ENCODE assay signal across 7 cellular contexts in the genomic region with DNA sequence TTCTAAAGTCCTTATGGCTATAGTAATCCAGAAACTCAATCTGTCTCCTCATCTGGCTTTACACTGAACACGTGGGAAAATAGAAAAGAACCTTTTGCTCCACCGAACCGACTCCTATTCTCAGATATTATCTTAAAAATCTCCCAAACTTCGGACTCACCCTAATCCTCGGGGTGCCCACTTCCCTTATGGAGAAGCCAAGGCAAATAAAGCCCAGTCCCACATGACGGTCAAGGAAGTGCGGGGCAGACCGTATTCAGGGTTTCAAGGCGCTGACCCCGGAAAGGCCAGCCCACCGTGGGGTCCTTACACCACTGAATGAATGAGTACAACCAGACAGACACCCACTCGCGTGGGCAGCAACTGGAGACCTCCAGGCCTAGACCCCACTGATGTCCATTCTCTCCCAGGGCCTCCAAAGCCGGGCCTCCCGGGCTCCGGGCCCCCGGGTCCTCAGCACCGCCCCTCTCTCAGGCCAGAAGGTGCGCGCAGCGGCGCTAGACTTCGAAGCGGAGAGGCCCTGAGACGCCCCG. TPM values are rescaled to one million over a fixed set of nuclear protein-coding genes. Genes with fewer than 3 reads are reported as not detected.
A peak's percentile ranks its signal among the peaks of the same experiment; 100 is the strongest.
DNase-seq lines count a peak whose midpoint lies in the region; ATAC-seq, FAIRE-seq and TF ChIP-seq lines count a peak whose summit lies in the region.

No MANE protein-coding gene starts in this region.

- TF ChIP-seq CTCF in bronchial epithelial cell (IDR thresholded peaks at IDR 0.05; ENCODE audit: insufficient read depth, low read length, severe bottlenecking): no peak
- TF ChIP-seq CTCF in lung (IDR thresholded peaks at IDR 0.05; ENCODE audit: control extremely low read depth, extremely low read depth): no peak
- TF ChIP-seq CTCF in uterus (IDR thresholded peaks at IDR 0.05): no peak

- H3K27me3 ChIP-seq in bronchial epithelial cell (ENCODE audit: control insufficient read depth, insufficient read depth, low read length): no peaks in the 10 kb centered on the region
- no peaks in the 10 kb centered on the region for H3K27me3 ChIP-seq in lung (ENCODE audit: control insufficient read depth, insufficient read depth)
- no peaks in the 10 kb centered on the region for H3K27me3 ChIP-seq in uterus

- no peak for FAIRE-seq in bronchial epithelial cell (lab: Jason Lieb, UNC)

- H3K4me1 ChIP-seq in lung (ENCODE audit: control insufficient read depth in 2 of 2, insufficient read depth in 2 of 2, low read length in 2 of 2) (peaks cover 0 to 3% of the 10 kb centered on the region in 2 donors), uterus (no peaks in the 10 kb centered on the region)

- H3K4me3 ChIP-seq in bronchial epithelial cell (ENCODE audit: low read depth, low read length) (peak overlapping the region; percentile 98), lung (peak overlapping the region; percentile 96), uterus (peak overlapping the region; percentile 75 to 100)

- H3K36me3 ChIP-seq in bronchial epithelial cell (ENCODE audit: control insufficient read depth, insufficient read depth, low read length) (peaks cover 9% of the 10 kb centered on the region), lung (ENCODE audit: control insufficient read depth in 2 of 2, insufficient read depth in 2 of 2, low read length in 2 of 2) (peaks cover 7 to 12% of the 10 kb centered on the region in 2 donors), uterus (no peaks in the 10 kb centered on the region)

- DNase-seq in HEK293T (ENCODE audit: extremely low spot score) (peak; percentile 54), NCI-H1092 (lab: John Stamatoyannopoulos, UW) (peak; percentile 52), bronchial epithelial cell (ENCODE audit: low read depth) (peak; percentile 28), lung (ENCODE audit: low spot score) (peak; percentile 58), uterus (no peak), NOMO-1 treated with dmso at 0.1 percent for 144 hours (lab: John Stamatoyannopoulos, UW; ENCODE audit: unreplicated experiment) (no peak)

- H3K27ac ChIP-seq in lung (ENCODE audit: low read depth in 1 of 2, low read length in 1 of 2) (peak overlapping the region; percentile 98 to 99), uterus (peak overlapping the region; percentile 94 to 96)

- no peaks in the 10 kb centered on the region for H3K9me3 ChIP-seq in lung (ENCODE audit: control insufficient read depth in 2 of 2, insufficient read depth in 1 of 2, low read length in 1 of 2)
- H3K9me3 ChIP-seq in uterus: no peaks in the 10 kb centered on the region

- intact Hi-C loops in uterus (cut with DNase I; ENCODE audit: low total_unique reads): no loop called here

- WGBS in lung, 2 donors: 1% methylated on average over 25 to 26 of the region's 26 CpGs

- ATAC-seq in GM18519 (IDR thresholded peaks at IDR 0.05; ENCODE audit: low FRiP score, unreplicated experiment): peak; percentile 21
- ATAC-seq in lung (ENCODE audit: insufficient read depth, low FRiP score): peak; percentile 27

- POLR2A ChIA-PET in HEK293T (lab: Yijun Ruan, JAX): interaction anchor here (3.6 kb wide), 1 partner anchor 12 kb away, joined by 28 read pairs; a partner anchor contains a TSS

- no peak for TF ChIP-seq POLR2A in uterus (IDR thresholded peaks at IDR 0.05)

- CTCF ChIA-PET in HEK293T (lab: Yijun Ruan, JAX): no interaction called here

TF ChIP-seq in HEK293T, 16 proteins besides CTCF, POLR2A, EP300 and RAD21:
- TF ChIP-seq LEF1 (IDR thresholded peaks at IDR 0.05; ENCODE audit: borderline replicate concordance) (no peak), L3MBTL2 (conservative IDR thresholded peaks at IDR 0.05) (peak; percentile 51; the same call in 1 of the 2 replicates)

RNA-seq across cellular contexts. Expression of a gene that starts 0.5 kb away (rescaled TPM):
- total RNA-seq in bronchial epithelial cell (59.8 and 66.6 TPM in 2 replicates), lung (100 to 1,000 TPM in 1 of 2 donors, 10 to 100 TPM in 1; 67.1 to 109 TPM), uterus (100 to 1,000 TPM in 3 of 4 donors, 10 to 100 TPM in 1; 55.1 to 189 (median 123) TPM)
- 10 to 100 TPM; 16.6 to 52.3 TPM for polyA plus RNA-seq in lung

RNA-seq across cellular contexts. Expression of a gene that starts 11.5 kb away (rescaled TPM):
- total RNA-seq in bronchial epithelial cell (26.3 and 31.9 TPM in 2 replicates), lung (10 to 100 TPM; 22.4 to 23.6 TPM), uterus (10 to 100 TPM in 3 of 4 donors, not detected in 1; 12.2 to 16.5 (median 13.8) TPM)
- 10 to 100 TPM; 17.5 to 19.4 TPM for polyA plus RNA-seq in lung

RNA-seq across cellular contexts. Expression of a gene that starts 43.9 kb away (rescaled TPM):
- total RNA-seq in bronchial epithelial cell (5.5 and 7.3 TPM in 2 replicates), lung (10 to 100 TPM; 15.4 to 95.8 TPM), uterus (10 to 100 TPM; 10.5 to 46.9 (median 38.1) TPM)
- 100 to 1,000 TPM in 1 of 2 donors, 10 to 100 TPM in 1; 69.4 to 287 TPM for polyA plus RNA-seq in lung

RNA-seq across cellular contexts. Expression of a gene that starts 58.6 kb away (rescaled TPM):
- 60.8 and 86.9 TPM in 2 replicates for total RNA-seq in bronchial epithelial cell
- 10 to 100 TPM; 49.7 to 56.4 TPM for total RNA-seq in lung
- polyA plus RNA-seq in lung: 10 to 100 TPM; 12.1 to 32.6 TPM
- 100 to 1,000 TPM in 1 of 4 donors, 10 to 100 TPM in 3; 37.6 to 114 (median 56.3) TPM for total RNA-seq in uterus

Comparison
In these comparisons a context has a peak if more than half of its experiments do, and no peak if none do; other contexts are left out.
1. DNase-seq: peak in HEK293T (single experiment), NCI-H1092 (single experiment), bronchial epithelial cell (single experiment) and lung (single experiment); none in uterus (0 of 2) and NOMO-1 treated with dmso at 0.1 percent for 144 hours (single experiment).
2. Peak in every context shown above with its lines, with median percentiles within 50 percentile points of each other: H3K4me3 ChIP-seq.